In the genomic region with DNA sequence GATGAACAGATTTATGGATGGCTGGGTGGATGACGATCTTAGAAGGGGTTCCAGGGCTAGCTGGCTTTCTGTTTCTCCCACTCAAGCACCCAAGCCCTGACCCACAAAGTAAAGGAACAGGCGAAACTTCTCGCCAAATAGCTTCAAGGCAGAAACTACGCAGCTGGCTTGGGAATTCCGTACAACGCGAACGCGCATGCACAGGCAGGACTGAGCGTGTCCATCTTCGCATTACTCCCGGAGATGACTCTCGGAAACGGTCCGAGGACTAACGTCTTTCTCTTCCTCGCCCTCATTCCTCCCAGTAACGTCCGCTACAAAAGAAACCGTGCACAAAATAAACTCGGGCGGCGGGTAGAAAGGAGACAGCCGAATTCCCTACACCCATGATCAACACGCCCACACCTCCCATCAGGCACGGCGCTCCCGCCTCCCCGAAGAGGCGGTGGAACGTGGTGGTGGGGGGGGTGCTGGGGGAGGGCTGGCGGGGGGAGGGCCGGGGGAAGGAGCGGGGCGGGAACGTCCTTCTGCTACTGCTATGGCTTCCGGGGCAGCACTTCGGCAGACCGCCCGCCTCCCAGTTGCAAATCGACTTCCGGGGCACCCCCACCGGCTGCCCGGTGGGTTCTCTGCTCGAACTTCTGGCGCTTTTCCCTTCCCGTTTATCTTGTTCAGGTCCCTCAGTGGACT, we compare ENCODE assay signal across 8 cellular contexts. TPM values are rescaled to one million over a fixed set of nuclear protein-coding genes. Genes with fewer than 3 reads are reported as not detected.
DNase-seq lines count a peak whose midpoint lies in the region; ATAC-seq, FAIRE-seq and TF ChIP-seq lines count a peak whose summit lies in the region.
"Not testable (repeated sequence)": the region's sequence is repeated elsewhere in the genome, so short reads cannot be mapped to it uniquely, and the experiment has no call there.

No MANE protein-coding gene starts in this region.

- not testable (repeated sequence) for H3K27me3 ChIP-seq in HCT116 (ENCODE audit: insufficient read depth, low read length); astrocyte (ENCODE audit: insufficient read depth, low read length); left lung; upper lobe of right lung

- RAD21 ChIA-PET in HCT116 (lab: Charles Lee; ENCODE audit: low non-redundant PET in 1 of 2, low total read pairs in 2 of 2, uncharacterized antibody in 2 of 2, unreplicated experiment in 2 of 2): not testable (repeated sequence)

- H3K9me3 ChIP-seq in HCT116 (ENCODE audit: control insufficient read depth in 1 of 2, insufficient read depth in 1 of 2, low read depth in 1 of 2, low read length in 2 of 2); astrocyte (ENCODE audit: insufficient read depth, low read depth, low read length); left lung; upper lobe of right lung: not testable (repeated sequence)

- H3K27ac Mint-ChIP-seq in astrocyte (ENCODE audit: unreplicated experiment): not testable (repeated sequence)

- TF ChIP-seq POLR2A in HCT116 (IDR thresholded peaks at IDR 0.05; ENCODE audit: borderline replicate concordance, extremely low read depth, insufficient read depth, insufficient read length): not testable (repeated sequence)

- CTCF ChIA-PET in HCT116 (lab: Charles Lee): not testable (repeated sequence)

- TF ChIP-seq CTCF in HCT116 (IDR thresholded peaks at IDR 0.05 in 2 of 3, conservative IDR thresholded peaks at IDR 0.05 in 1 of 3; ENCODE audit: borderline replicate concordance in 1 of 3, insufficient read depth in 1 of 3, low read depth in 2 of 3, low read length in 2 of 3); astrocyte (IDR thresholded peaks at IDR 0.05; ENCODE audit: insufficient read depth, low read depth, low read length); left lung (IDR thresholded peaks at IDR 0.05); upper lobe of right lung (IDR thresholded peaks at IDR 0.05): not testable (repeated sequence)

- H3K4me1 Mint-ChIP-seq in astrocyte (ENCODE audit: low read depth, unreplicated experiment): not testable (repeated sequence)

- not testable (repeated sequence) for H2AFZ ChIP-seq in HCT116 (ENCODE audit: low read depth, low read length, poor library complexity, severe bottlenecking); astrocyte (ENCODE audit: low read depth, low read length)

- DNase-seq in HCT116 (ENCODE audit: low read depth, low spot score); astrocyte (ENCODE audit: low read depth); left lung; upper lobe of right lung: not testable (repeated sequence)

- not testable (repeated sequence) for H4K20me1 ChIP-seq in HCT116 (ENCODE audit: insufficient read depth); astrocyte (ENCODE audit: insufficient read depth, low read length)

- intact Hi-C loops in HCT116 (cut with micrococcal nuclease): loop anchor here (5.0 kb wide), 1 partner anchor 107 kb away; no protein-coding TSS in a partner anchor
- intact Hi-C loops in left lung (cut with DNase I); upper lobe of right lung (cut with DNase I): not testable (repeated sequence)

- H3K27me3 Mint-ChIP-seq in astrocyte (ENCODE audit: low read depth, unreplicated experiment): not testable (repeated sequence)

- BruUV-seq in HCT116 (replicated peaks; lab: Mats Ljungman, UMichigan): not testable (repeated sequence)

- H3K4me2 ChIP-seq in HCT116 (ENCODE audit: low read length); astrocyte (ENCODE audit: low read length): not testable (repeated sequence)

- H3K36me3 ChIP-seq in HCT116 (ENCODE audit: control insufficient read depth in 1 of 2, insufficient read depth in 2 of 2, low read length in 2 of 2); astrocyte (ENCODE audit: insufficient read depth, low read length); left lung; upper lobe of right lung: not testable (repeated sequence)

- POLR2A ChIA-PET in HCT116 (lab: Charles Lee): not testable (repeated sequence)

- H3K4me3 ChIP-seq in HCT116 (replicated peaks in 1 of 2; ENCODE audit: low read depth in 1 of 2, low read length in 2 of 2); astrocyte (ENCODE audit: insufficient read depth, low read depth, low read length); left lung; upper lobe of right lung: not testable (repeated sequence)

- H3K9ac ChIP-seq in HCT116 (ENCODE audit: low read length); astrocyte (ENCODE audit: low read length): not testable (repeated sequence)

- H3K36me3 Mint-ChIP-seq in astrocyte (ENCODE audit: low read depth, unreplicated experiment): not testable (repeated sequence)

- peak; percentile 47 for ATAC-seq in GM18511 (IDR thresholded peaks at IDR 0.05; ENCODE audit: unreplicated experiment)
- peak; percentile 40 for ATAC-seq in GM19452 (IDR thresholded peaks at IDR 0.05; ENCODE audit: unreplicated experiment)
- peak; percentile 69 for ATAC-seq in HCT116
- peak; percentile 44 for ATAC-seq in HG03064 (IDR thresholded peaks at IDR 0.05; ENCODE audit: low read depth, unreplicated experiment)
- peak; percentile 31 for ATAC-seq in HG03565 (IDR thresholded peaks at IDR 0.05; ENCODE audit: unreplicated experiment)
- ATAC-seq in left lung: peak; percentile 80
- ATAC-seq in upper lobe of right lung: peak; percentile 85

- not testable (repeated sequence) for H3K79me2 ChIP-seq in HCT116 (ENCODE audit: insufficient read depth, low read length); astrocyte (ENCODE audit: insufficient read depth, low read length)

- not testable (repeated sequence) for H3K4me3 Mint-ChIP-seq in astrocyte (ENCODE audit: unreplicated experiment)

- not testable (repeated sequence) for TF ChIP-seq RAD21 in HCT116 (IDR thresholded peaks at IDR 0.05; ENCODE audit: low read depth)

- not testable (repeated sequence) for H3K9me3 Mint-ChIP-seq in astrocyte (ENCODE audit: unreplicated experiment)

- H3K27ac ChIP-seq in HCT116 (ENCODE audit: low read depth, low read length); astrocyte (ENCODE audit: low read depth, low read length); left lung; upper lobe of right lung: not testable (repeated sequence)

- H3K4me1 ChIP-seq in HCT116 (ENCODE audit: control insufficient read depth in 1 of 2, insufficient read depth in 2 of 2, low read length in 2 of 2) (peaks cover 11 to 17% of the 10 kb centered on the region in 2 experiments; a peak in 3 of 4 replicates), astrocyte (ENCODE audit: insufficient read depth, low read length) (peaks cover 14% of the 10 kb centered on the region), left lung (peaks cover 5 to 10% of the 10 kb centered on the region in 2 donors), upper lobe of right lung (peaks cover 15% of the 10 kb centered on the region)

- peak; percentile 100 for FAIRE-seq in astrocyte (lab: Jason Lieb, UNC)

- not testable (repeated sequence) for H3K9me2 ChIP-seq in HCT116 (ENCODE audit: insufficient read depth)

RNA-seq across cellular contexts. Expression of a gene that starts 27.8 kb away (rescaled TPM):
- total RNA-seq in HCT116 (2021; ENCODE audit: unreplicated experiment): 23.5 TPM
- polyA plus RNA-seq in HCT116 (2012): 14.5 and 18.1 TPM in 2 replicates
- 26.9 and 31.1 TPM in 2 replicates for total RNA-seq in astrocyte
- 10 to 100 TPM; 22.8 to 25.8 TPM for total RNA-seq in left lung
- total RNA-seq in upper lobe of right lung: 20.6 TPM

Comparison
In these comparisons a context has a peak if more than half of its experiments do, and no peak if none do; other contexts are left out.
1. ATAC-seq: peak in every context shown above with its lines; median percentile 85 in upper lobe of right lung; 80 in left lung; 69 in HCT116; 47 in GM18511; 44 in HG03064; 40 in GM19452; 31 in HG03565.